Comparison of ENCODE assay signal across 17 cellular contexts in genomic region chr1:212503714-212504113, GRCh38.
DNase-seq lines count a peak whose midpoint lies in the region; ATAC-seq and TF ChIP-seq lines count a peak whose summit lies in the region.
"Had no signal": no experiment of that assay in that cellular context is flagged by ENCODE, and none has a peak within 500 bp of the region (broad histone marks: within the 10 kb centered on the region; RNA-seq: fewer than 3 reads in every experiment).

No MANE protein-coding gene starts in this region.

- DNase-seq in BE2C (peak; percentile 56), DND-41 (no peak), RKO (ENCODE audit: low spot score) (peak; percentile 6), mucosa of descending colon (no peak)
- DNase-seq in CD4-positive, alpha-beta memory T cell = no peak
- DNase-seq: DMS 273 treated with DMSO at 0.1 percent for 48 hours, GF-D8, H7, NCI-H1436 treated with DMSO at 0.1 percent for 48 hours, NCI-H2081, NCI-H446 treated with DMSO at 0.1 percent for 48 hours, PC-9, SJCRH30 had no signal

- no peak overlapping the region for H3K4me2 ChIP-seq in DND-41 (ENCODE audit: insufficient read depth, low read length)
- H3K4me2 ChIP-seq: KMS-11, PC-9 had no signal

- H3K27me3 Mint-ChIP-seq in CD4-positive, alpha-beta memory T cell = peaks cover 1 to 8% of the 10 kb centered on the region in 2 donors

- TF ChIP-seq CTCF in BE2C (IDR thresholded peaks at IDR 0.05; ENCODE audit: low read depth, low read length) = no peak
- no peak for TF ChIP-seq CTCF in DND-41 (IDR thresholded peaks at IDR 0.05; ENCODE audit: borderline replicate concordance, extremely low read depth, low read length, poor library complexity, severe bottlenecking)
- TF ChIP-seq CTCF in mucosa of descending colon (IDR thresholded peaks at IDR 0.05) = no peak

- ATAC-seq in DND-41 (ENCODE audit: insufficient read depth, low read depth) (peak; percentile 74), mucosa of descending colon (peak; percentile 14), GM21576 (IDR thresholded peaks at IDR 0.05; ENCODE audit: unreplicated experiment) (no peak), GM19395 (IDR thresholded peaks at IDR 0.05; ENCODE audit: unreplicated experiment) (no peak)

- H3K4me1 ChIP-seq in BE2C = no peaks in the 10 kb centered on the region
- H3K4me1 ChIP-seq in DND-41 (ENCODE audit: insufficient read depth, low read length) = no peaks in the 10 kb centered on the region
- no peaks in the 10 kb centered on the region for H3K4me1 ChIP-seq in mucosa of descending colon (ENCODE audit: low read depth)
- no peaks in the 10 kb centered on the region for H3K4me1 ChIP-seq in CD4-positive, alpha-beta memory T cell (ENCODE audit: insufficient read depth, low read length)

- H3K79me2 ChIP-seq in DND-41 (ENCODE audit: insufficient read depth, low read length) = no peaks in the 10 kb centered on the region

- H3K9me3 Mint-ChIP-seq in CD4-positive, alpha-beta memory T cell = peaks cover 0 to 2% (median 0%) of the 10 kb centered on the region in 8 donors

- POLR2A ChIA-PET in CD4-positive, alpha-beta memory T cell (lab: Charles Lee; ENCODE audit: partially characterized antibody) = no interaction called here

- H3K9ac ChIP-seq in DND-41 (ENCODE audit: low read depth, low read length) = no peak overlapping the region
- H3K9ac ChIP-seq: KMS-11 had no signal

- H3K27me3 ChIP-seq in BE2C = no peaks in the 10 kb centered on the region
- no peaks in the 10 kb centered on the region for H3K27me3 ChIP-seq in DND-41 (ENCODE audit: insufficient read depth, low read length, poor library complexity)
- no peaks in the 10 kb centered on the region for H3K27me3 ChIP-seq in CD4-positive, alpha-beta memory T cell (ENCODE audit: insufficient read depth, low read length)
- H3K27me3 ChIP-seq: SJCRH30 had no signal

- H2AFZ ChIP-seq in DND-41 (ENCODE audit: low read depth, low read length) = no peak overlapping the region
- H2AFZ ChIP-seq: PC-9 had no signal

- H3K4me3 Mint-ChIP-seq in CD4-positive, alpha-beta memory T cell = no peak overlapping the region
- H3K4me3 Mint-ChIP-seq: CD14-positive monocyte had no signal

- no peaks in the 10 kb centered on the region for H3K36me3 ChIP-seq in BE2C
- H3K36me3 ChIP-seq in DND-41 (ENCODE audit: insufficient read depth, low read length) = no peaks in the 10 kb centered on the region
- no peaks in the 10 kb centered on the region for H3K36me3 ChIP-seq in mucosa of descending colon (ENCODE audit: low read depth)
- H3K36me3 ChIP-seq in CD4-positive, alpha-beta memory T cell (ENCODE audit: insufficient read depth, low read length) = no peaks in the 10 kb centered on the region
- H3K36me3 ChIP-seq: SJCRH30 had no signal

- intact Hi-C loops in mucosa of descending colon (cut with DNase I, micrococcal nuclease) = no loop called here
- intact Hi-C loops in CD4-positive, alpha-beta memory T cell (cut with micrococcal nuclease) = no loop called here

- no peaks in the 10 kb centered on the region for H3K36me3 Mint-ChIP-seq in CD4-positive, alpha-beta memory T cell
- H3K36me3 Mint-ChIP-seq: CD14-positive monocyte had no signal

- H4K20me1 ChIP-seq in DND-41 (ENCODE audit: insufficient read depth, low read length) = no peaks in the 10 kb centered on the region

- no peak overlapping the region for H3K27ac ChIP-seq in DND-41 (ENCODE audit: low read length)
- no peak overlapping the region for H3K27ac ChIP-seq in CD4-positive, alpha-beta memory T cell (ENCODE audit: low read depth, low read length)
- H3K27ac ChIP-seq: KMS-11, PC-9, SJCRH30 had no signal

- H3K4me3 ChIP-seq in BE2C (ENCODE audit: low read depth, low read length) (no peak overlapping the region), DND-41 (ENCODE audit: low read depth in 1 of 2, low read length in 2 of 2) (no peak overlapping the region), mucosa of descending colon (no peak overlapping the region)
- no peak overlapping the region for H3K4me3 ChIP-seq in CD4-positive, alpha-beta memory T cell (ENCODE audit: low read length in 2 of 2)
- H3K4me3 ChIP-seq: PC-9, SJCRH30 had no signal

- no peaks in the 10 kb centered on the region for H3K4me1 Mint-ChIP-seq in CD4-positive, alpha-beta memory T cell
- H3K4me1 Mint-ChIP-seq: CD14-positive monocyte had no signal

- CTCF ChIA-PET in CD4-positive, alpha-beta memory T cell (lab: Charles Lee; ENCODE audit: partially characterized antibody) = interaction anchor here (1.1 to 1.8 kb wide), 2 partner anchors 26 to 27 kb away, joined by 3 to 6 read pairs; no protein-coding TSS in a partner anchor

- H3K27ac Mint-ChIP-seq in CD4-positive, alpha-beta memory T cell = no peak overlapping the region

- no peaks in the 10 kb centered on the region for H3K9me3 ChIP-seq in BE2C
- no peaks in the 10 kb centered on the region for H3K9me3 ChIP-seq in DND-41 (ENCODE audit: insufficient read depth, low read length, severe bottlenecking)
- no peaks in the 10 kb centered on the region for H3K9me3 ChIP-seq in mucosa of descending colon
- H3K9me3 ChIP-seq in CD4-positive, alpha-beta memory T cell (ENCODE audit: control insufficient read depth in 1 of 2, low read length in 2 of 2) = no peaks in the 10 kb centered on the region
- H3K9me3 ChIP-seq: SJCRH30 had no signal

Comparison
In these comparisons a context has a peak if more than half of its experiments do, and no peak if none do; other contexts are left out.
1. DNase-seq: peak in BE2C (single experiment) and RKO (single experiment); none in DND-41 (single experiment), mucosa of descending colon (0 of 3) and CD4-positive, alpha-beta memory T cell (0 of 5).
2. ATAC-seq: peak in DND-41 (single experiment) and mucosa of descending colon (single experiment); none in GM21576 (single experiment) and GM19395 (single experiment).